In genomic region chr17:42049834-42050359, GRCh38 we compare ENCODE assay signal across 1 cellular context.
TF ChIP-seq lines count a peak whose summit lies in the region.

No MANE protein-coding gene starts in this region.

TF ChIP-seq in HepG2, 621 proteins besides CTCF, POLR2A, EP300 and RAD21 (continued from another document):
- TF ChIP-seq ARID5B (CRISPR knock-in tag; IDR thresholded peaks at IDR 0.05): 0 out of 2 replicates have a peak, but pooled peaks have one; percentile 8
- TF ChIP-seq GATAD1 (CRISPR knock-in tag; IDR thresholded peaks at IDR 0.05): no peak
- TF ChIP-seq TEAD3 (CRISPR knock-in tag; optimal IDR thresholded peaks at IDR 0.05; ENCODE audit: borderline replicate concordance): peak; percentile 37
- TF ChIP-seq IKZF4 (CRISPR knock-in tag; IDR thresholded peaks at IDR 0.05; ENCODE audit: borderline replicate concordance, low read depth, not compliant biosample characterization): no peak
TF ChIP-seq in HepG2: peak in this region for 25.
